24 cellular contexts compared by ENCODE assay signal in genomic region chr2:176891857-176892256, GRCh38.
"Had no signal": no experiment of that assay in that cellular context is flagged by ENCODE, and none has a peak within 500 bp of the region (broad histone marks: within the 10 kb centered on the region; RNA-seq: fewer than 3 reads in every experiment).

No MANE protein-coding gene starts in this region.

- ATAC-seq: activated CD8-positive, alpha-beta T cell treated with anti-CD3 and anti-CD28 coated beads for 36 hours; activated naive CD8-positive, alpha-beta T cell treated with anti-CD3 and anti-CD28 coated beads, Interleukin-2, amount 50 U/mL, for 24 hours; Right ventricle myocardium inferior had no signal

- H3K4me2 ChIP-seq: KMS-11, PC-9 had no signal

- H3K9ac ChIP-seq: KMS-11 had no signal

- H3K4me3 ChIP-seq: PC-9 had no signal

- DNase-seq: activated CD4-positive, alpha-beta T cell treated with anti-CD3 and anti-CD28 coated beads, Interleukin-2, amount 10 ng/mL, durations not matched to agents 24 days and 14 days; activated CD4-positive, alpha-beta T cell treated with anti-CD3 and anti-CD28 coated beads, Interleukin-2, amount 50 U/mL, for 4 hours; activated CD8-positive, alpha-beta T cell treated with anti-CD3 and anti-CD28 coated beads for 36 hours; activated naive CD4-positive, alpha-beta T cell treated with anti-CD3 and anti-CD28 coated beads, Interleukin-2, amount 10 ng/mL, durations not matched to agents 7 days and 5 days; activated naive CD8-positive, alpha-beta T cell treated with anti-CD3 and anti-CD28 coated beads, Interleukin-2, amount 50 U/mL, for 24 hours; activated T-cell treated with anti-CD3 and anti-CD28 coated beads, Interleukin-2, amount 50 U/mL, for 24 hours; central memory CD4-positive, alpha-beta T cell; MM.1S; MV-4-11; NCI-H1105; NCI-H1417 treated with DMSO at 0.1 percent for 48 hours; NCI-H1694 treated with DMSO at 0.1 percent for 48 hours; NCI-H2171 treated with DMSO at 0.1 percent for 48 hours; NCI-H345; NCI-H526 treated with DMSO at 0.1 percent for 48 hours; PC-9; SIG-M5 had no signal

- H3K27ac ChIP-seq: KMS-11, PC-9, RWPE1 had no signal

- H3K27me3 Mint-ChIP-seq: activated naive CD8-positive, alpha-beta T cell; activated naive CD8-positive, alpha-beta T cell treated with anti-CD3 and anti-CD28 coated beads, Interleukin-2, amount 50 U/mL, for 24 hours; activated T-cell treated with anti-CD3 and anti-CD28 coated beads, Interleukin-2, amount 50 U/mL, for 24 hours had no signal

- H3K4me3 Mint-ChIP-seq: activated CD4-positive, alpha-beta T cell treated with anti-CD3 and anti-CD28 coated beads, Interleukin-2, amount 10 ng/mL, durations not matched to agents 24 days and 14 days; activated CD8-positive, alpha-beta T cell treated with anti-CD3 and anti-CD28 coated beads for 36 hours; activated naive CD4-positive, alpha-beta T cell treated with anti-CD3 and anti-CD28 coated beads, Interleukin-2, amount 10 ng/mL, durations not matched to agents 7 days and 5 days; activated naive CD8-positive, alpha-beta T cell; activated naive CD8-positive, alpha-beta T cell treated with anti-CD3 and anti-CD28 coated beads, Interleukin-2, amount 50 U/mL, for 24 hours; activated T-cell treated with anti-CD3 and anti-CD28 coated beads, Interleukin-2, amount 50 U/mL, for 24 hours; brain; T-helper 1 cell treated with Interleukin-12 subunit alpha and Interleukin-12 subunit beta and Interleukin-4 antibody, amounts not matched to agents 30 μg/mL and 1 μg/mL, for 36 hours; T-helper 2 cell treated with Interferon-gamma antibody and Interleukin-4, amounts not matched to agents 5 μg/mL and 100 μg/mL, for 36 hours had no signal

- H3K9me3 Mint-ChIP-seq: activated CD4-positive, alpha-beta T cell treated with anti-CD3 and anti-CD28 coated beads, Interleukin-2, amount 10 ng/mL, durations not matched to agents 24 days and 14 days; activated CD8-positive, alpha-beta T cell treated with anti-CD3 and anti-CD28 coated beads for 36 hours; activated naive CD4-positive, alpha-beta T cell treated with anti-CD3 and anti-CD28 coated beads, Interleukin-2, amount 10 ng/mL, durations not matched to agents 7 days and 5 days; activated naive CD8-positive, alpha-beta T cell treated with anti-CD3 and anti-CD28 coated beads, Interleukin-2, amount 50 U/mL, for 24 hours; activated T-cell treated with anti-CD3 and anti-CD28 coated beads, Interleukin-2, amount 50 U/mL, for 24 hours; brain; T-helper 1 cell treated with Interleukin-12 subunit alpha and Interleukin-12 subunit beta and Interleukin-4 antibody, amounts not matched to agents 30 μg/mL and 1 μg/mL, for 36 hours; T-helper 2 cell treated with Interferon-gamma antibody and Interleukin-4, amounts not matched to agents 5 μg/mL and 100 μg/mL, for 36 hours had no signal

- H3K4me1 Mint-ChIP-seq: activated CD4-positive, alpha-beta T cell treated with anti-CD3 and anti-CD28 coated beads, Interleukin-2, amount 10 ng/mL, durations not matched to agents 24 days and 14 days; activated naive CD4-positive, alpha-beta T cell treated with anti-CD3 and anti-CD28 coated beads, Interleukin-2, amount 10 ng/mL, durations not matched to agents 7 days and 5 days; activated naive CD8-positive, alpha-beta T cell treated with anti-CD3 and anti-CD28 coated beads, Interleukin-2, amount 50 U/mL, for 24 hours had no signal

- H2AFZ ChIP-seq: PC-9 had no signal

- H3K36me3 Mint-ChIP-seq: activated naive CD4-positive, alpha-beta T cell treated with anti-CD3 and anti-CD28 coated beads, Interleukin-2, amount 10 ng/mL, durations not matched to agents 7 days and 5 days; activated naive CD8-positive, alpha-beta T cell; brain had no signal

- H3K27ac Mint-ChIP-seq: activated CD4-positive, alpha-beta T cell treated with anti-CD3 and anti-CD28 coated beads, Interleukin-2, amount 10 ng/mL, durations not matched to agents 24 days and 14 days; activated CD8-positive, alpha-beta T cell treated with anti-CD3 and anti-CD28 coated beads for 36 hours; activated naive CD4-positive, alpha-beta T cell treated with anti-CD3 and anti-CD28 coated beads, Interleukin-2, amount 10 ng/mL, durations not matched to agents 7 days and 5 days; activated naive CD8-positive, alpha-beta T cell; activated naive CD8-positive, alpha-beta T cell treated with anti-CD3 and anti-CD28 coated beads, Interleukin-2, amount 50 U/mL, for 24 hours; activated T-cell treated with anti-CD3 and anti-CD28 coated beads, Interleukin-2, amount 50 U/mL, for 24 hours; T-helper 1 cell treated with Interleukin-12 subunit alpha and Interleukin-12 subunit beta and Interleukin-4 antibody, amounts not matched to agents 30 μg/mL and 1 μg/mL, for 36 hours; T-helper 2 cell treated with Interferon-gamma antibody and Interleukin-4, amounts not matched to agents 5 μg/mL and 100 μg/mL, for 36 hours had no signal
